ENCODE assay signal across 26 cellular contexts in the genomic region with DNA sequence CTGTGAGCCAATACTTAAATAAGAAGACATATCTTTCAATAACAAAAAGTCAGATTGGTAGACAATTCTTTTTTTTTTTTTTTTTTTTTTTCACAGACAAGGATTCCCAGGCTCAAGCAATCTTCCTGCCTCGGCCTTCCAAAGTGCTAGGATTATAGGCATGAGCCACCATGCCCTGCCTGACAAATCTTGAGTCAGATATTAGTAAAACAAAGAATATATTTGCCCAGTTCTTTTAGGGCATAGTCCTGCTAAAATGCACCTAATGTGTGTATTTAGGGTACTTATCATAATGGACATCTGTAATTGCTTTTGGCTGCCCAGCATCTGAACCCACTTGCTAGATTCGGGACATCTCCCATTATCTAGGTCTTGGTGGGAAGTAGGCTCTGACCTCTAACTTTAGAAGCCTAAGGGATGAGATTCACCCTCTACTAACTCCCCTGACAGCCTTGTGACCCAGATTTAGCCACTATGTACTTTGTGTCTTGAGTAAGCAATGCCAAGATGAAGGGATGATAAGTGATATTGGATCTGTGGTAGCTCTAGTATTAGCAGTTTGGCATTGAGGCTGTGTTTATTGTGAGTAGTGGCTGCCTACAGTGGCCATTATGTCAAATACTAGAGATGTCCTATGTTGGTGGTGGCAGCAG.
"Had no signal": no experiment of that assay in that cellular context is flagged by ENCODE, and none has a peak within 500 bp of the region (broad histone marks: within the 10 kb centered on the region; RNA-seq: fewer than 3 reads in every experiment).

No MANE protein-coding gene starts in this region.

- H3K9me3 ChIP-seq: adrenal gland, pancreas, right atrium auricular region, stomach, thyroid gland, upper lobe of left lung, vagina had no signal

- H3K27ac Mint-ChIP-seq: activated naive CD4-positive, alpha-beta T cell treated with anti-CD3 and anti-CD28 coated beads for 36 hours; activated naive CD8-positive, alpha-beta T cell treated with anti-CD3 and anti-CD28 coated beads for 36 hours; effector memory CD8-positive, alpha-beta T cell; mesothelial cell of epicardium; stimulated activated naive B cell treated with anti-CD40 and anti-IgM and Interleukin-4, amounts not matched to agents 10 μg/mL and 1 μg/mL and 100 μg/mL, for 72 hours had no signal

- ATAC-seq: effector memory CD8-positive, alpha-beta T cell; esophagus mucosa; left cardiac atrium; stimulated activated naive B cell treated with anti-CD40 and anti-IgM and Interleukin-4, amounts not matched to agents 10 μg/mL and 1 μg/mL and 100 μg/mL, for 72 hours had no signal

- H3K27ac ChIP-seq: adrenal gland, brain microvascular endothelial cell, pancreas, thyroid gland, upper lobe of left lung, vagina had no signal

- H3K36me3 ChIP-seq: adrenal gland, brain microvascular endothelial cell, pancreas, right atrium auricular region, stomach, thyroid gland, upper lobe of left lung, vagina had no signal

- H3K27me3 ChIP-seq: adrenal gland, brain microvascular endothelial cell, pancreas, right atrium auricular region, stomach, thyroid gland, upper lobe of left lung, vagina had no signal

- H3K9me3 Mint-ChIP-seq: activated naive CD4-positive, alpha-beta T cell treated with anti-CD3 and anti-CD28 coated beads for 36 hours; effector memory CD8-positive, alpha-beta T cell had no signal

- H3K27me3 Mint-ChIP-seq: activated naive CD8-positive, alpha-beta T cell treated with anti-CD3 and anti-CD28 coated beads for 36 hours; effector memory CD8-positive, alpha-beta T cell; naive B cell; stimulated activated naive B cell treated with anti-CD40 and anti-IgM and Interleukin-4, amounts not matched to agents 10 μg/mL and 1 μg/mL and 100 μg/mL, for 72 hours had no signal

- DNase-seq: activated CD4-positive, alpha-beta T cell treated with anti-CD3 and anti-CD28 coated beads for 4 hours; activated CD4-positive, alpha-beta T cell treated with anti-CD3 and anti-CD28 coated beads, Interleukin-2, amount 50 U/mL, for 4 hours; activated CD8-positive, alpha-beta memory T cell treated with anti-CD3 and anti-CD28 coated beads for 24 hours; activated effector memory CD4-positive, alpha-beta T cell treated with anti-CD3 and anti-CD28 coated beads, Interleukin-2, amount 50 U/mL, for 16 hours; activated naive CD4-positive, alpha-beta T cell treated with anti-CD3 and anti-CD28 coated beads for 36 hours; activated naive CD8-positive, alpha-beta T cell treated with anti-CD3 and anti-CD28 coated beads for 36 hours; adrenal gland; brain microvascular endothelial cell; cortex of kidney; effector memory CD8-positive, alpha-beta T cell; foreskin fibroblast; islet precursor cell; left cardiac atrium; naive B cell; pancreas; stimulated activated CD4-positive, alpha-beta T cell treated with anti-CD3 and anti-CD28 coated beads, Interleukin-15, amount 100 ng/mL, for 24 hours; stimulated activated CD4-positive, alpha-beta T cell treated with anti-CD3 and anti-CD28 coated beads, Interleukin-2, amount 100 ng/mL, for 24 hours; stimulated activated naive B cell treated with anti-CD40 and anti-IgM and Interleukin-4, amounts not matched to agents 10 μg/mL and 1 μg/mL and 100 μg/mL, for 72 hours; stomach; T-helper 2 cell; thyroid gland; upper lobe of left lung had no signal

- H3K4me3 Mint-ChIP-seq: activated naive CD4-positive, alpha-beta T cell treated with anti-CD3 and anti-CD28 coated beads for 36 hours; activated naive CD8-positive, alpha-beta T cell treated with anti-CD3 and anti-CD28 coated beads for 36 hours; effector memory CD8-positive, alpha-beta T cell; mesothelial cell of epicardium; naive B cell; stimulated activated naive B cell treated with anti-CD40 and anti-IgM and Interleukin-4, amounts not matched to agents 10 μg/mL and 1 μg/mL and 100 μg/mL, for 72 hours had no signal

- H3K4me3 ChIP-seq: adrenal gland, pancreas, right atrium auricular region, stomach, thyroid gland, upper lobe of left lung, vagina had no signal
